In genomic region chr15:83775738-83776137, GRCh38 we compare ENCODE assay signal across 23 cellular contexts.
DNase-seq lines count a peak whose midpoint lies in the region; FAIRE-seq and TF ChIP-seq lines count a peak whose summit lies in the region.
"Had no signal": no experiment of that assay in that cellular context is flagged by ENCODE, and none has a peak within 500 bp of the region (broad histone marks: within the 10 kb centered on the region; RNA-seq: fewer than 3 reads in every experiment).

No MANE protein-coding gene starts in this region.

- no peak for FAIRE-seq in D721Med (lab: Jason Lieb, UNC)
- FAIRE-seq: GM18507, GM19239, H54 had no signal

- no peak overlapping the region for H2AFZ ChIP-seq in OCI-LY3 (ENCODE audit: low read depth, low read length)

- H3K4me2 ChIP-seq in OCI-LY3 (ENCODE audit: low read length) = no peak overlapping the region

- no peaks in the 10 kb centered on the region for H4K20me1 ChIP-seq in OCI-LY3 (ENCODE audit: insufficient read depth, low read length)

- peak; percentile 53 for DNase-seq in GM12865 (ENCODE audit: low read depth)
- peak; percentile 8 for DNase-seq in H4 (ENCODE audit: low spot score)
- peak; percentile 7 for DNase-seq in left kidney (ENCODE audit: low read depth, low spot score)
- DNase-seq in D721Med (ENCODE audit: insufficient read length, low spot score) = no peak
- DNase-seq in NCI-H1417 (lab: John Stamatoyannopoulos, UW) = no peak
- no peak for DNase-seq in activated CD4-positive, alpha-beta T cell treated with anti-CD3 and anti-CD28 coated beads, Interleukin-2, amount 50 U/mL, for 48 hours
- DNase-seq: CD4-positive, CD25-positive, alpha-beta regulatory T cell; GDM1; Karpas-422; NCI-H1048; NCI-H146; NCI-H2029; NCI-H2171; NCI-H524 treated with DMSO at 0.1 percent for 48 hours; PC-3; SHP77 treated with DMSO at 0.1 percent for 48 hours; SW 1271; T-helper 17 cell had no signal

- H3K36me3 ChIP-seq in OCI-LY3 (replicated peaks; ENCODE audit: low read depth, low read length) = no peaks in the 10 kb centered on the region

- no peak overlapping the region for H3K9ac ChIP-seq in OCI-LY3 (ENCODE audit: low read length)

- H3K4me3 ChIP-seq in GM12865 (ENCODE audit: low read depth, low read length) = no peak overlapping the region
- H3K4me3 ChIP-seq in OCI-LY3 (ENCODE audit: low read length) = no peak overlapping the region
- H3K4me3 ChIP-seq: SK-N-MC had no signal

- 0 out of 2 replicates have a peak, but pooled peaks cover 6% of the 10 kb centered on the region for H3K27me3 ChIP-seq in OCI-LY3 (ENCODE audit: low read depth, low read length)

- H3K27ac ChIP-seq in OCI-LY3 (ENCODE audit: low read length) = no peak overlapping the region
- H3K27ac ChIP-seq: SK-N-MC had no signal

- no peaks in the 10 kb centered on the region for H3K4me1 ChIP-seq in OCI-LY3 (ENCODE audit: low read length)

- no peaks in the 10 kb centered on the region for H3K79me2 ChIP-seq in OCI-LY3 (ENCODE audit: low read length)

- H3K9me3 ChIP-seq in OCI-LY3 (ENCODE audit: insufficient read depth, low read length) = no peaks in the 10 kb centered on the region

- TF ChIP-seq CTCF in GM12865 (IDR thresholded peaks at IDR 0.05; ENCODE audit: insufficient read depth, low read depth, low read length, missing control alignments) (peak; percentile 24), OCI-LY3 (IDR thresholded peaks at IDR 0.05; ENCODE audit: low read depth, low read length) (0 out of 2 replicates have a peak, but pooled peaks have one; percentile 11), D721Med (IDR thresholded peaks at IDR 0.05; ENCODE audit: insufficient read depth, missing control alignments) (no peak)

Comparison
In these comparisons a context has a peak if more than half of its experiments do, and no peak if none do; other contexts are left out.
1. DNase-seq: peak in GM12865 (single experiment), H4 (single experiment) and left kidney (single experiment); none in D721Med (single experiment), NCI-H1417 (0 of 3) and activated CD4-positive, alpha-beta T cell treated with anti-CD3 and anti-CD28 coated beads, Interleukin-2, amount 50 U/mL, for 48 hours (0 of 2).